ENCODE assay signal across 2 cellular contexts in genomic region chr16:66956058-66956457, GRCh38. TPM values are rescaled to one million over a fixed set of nuclear protein-coding genes. Genes with fewer than 3 reads are reported as not detected.
"Had no signal": no experiment of that assay in that cellular context is flagged by ENCODE, and none has a peak within 500 bp of the region (broad histone marks: within the 10 kb centered on the region; RNA-seq: fewer than 3 reads in every experiment).

No MANE protein-coding gene starts in this region.

RNA-seq across cellular contexts. Expression of gene CES3, which starts 5.0 kb away (rescaled TPM):
- total RNA-seq: SJSA1 had no signal

RNA-seq across cellular contexts. Expression of gene CES4A, which starts 32.3 kb away (rescaled TPM):
- total RNA-seq: M059J, SJSA1 had no signal
